In the genomic region with DNA sequence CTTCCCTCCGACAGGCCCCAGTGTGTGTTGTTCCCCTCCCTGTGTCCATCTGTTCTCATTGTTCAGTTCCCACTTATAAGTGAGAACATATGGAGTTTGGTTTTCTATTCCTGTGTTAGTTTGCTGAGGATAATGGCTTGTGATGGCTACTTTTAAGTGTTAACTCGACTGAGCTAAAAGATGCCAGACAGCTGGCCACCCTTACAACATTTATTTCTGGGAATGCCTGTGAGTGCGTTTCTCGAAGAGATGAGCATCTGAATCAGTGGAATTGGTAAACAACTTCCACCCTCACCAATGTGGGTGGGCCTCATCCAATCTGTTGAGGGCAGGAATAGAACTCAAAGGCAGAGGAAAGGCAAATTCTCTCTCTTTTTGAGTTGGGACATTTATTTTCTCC, we compare ENCODE assay signal across 13 cellular contexts. TPM values are rescaled to one million over a fixed set of nuclear protein-coding genes. Genes with fewer than 3 reads are reported as not detected.
DNase-seq lines count a peak whose midpoint lies in the region; ATAC-seq and TF ChIP-seq lines count a peak whose summit lies in the region.
"Had no signal": no experiment of that assay in that cellular context is flagged by ENCODE, and none has a peak within 500 bp of the region (broad histone marks: within the 10 kb centered on the region; RNA-seq: fewer than 3 reads in every experiment).

No MANE protein-coding gene starts in this region.

- peaks cover 6% of the 10 kb centered on the region for H3K4me1 Mint-ChIP-seq in WTC11

- H3K4me3 Mint-ChIP-seq in WTC11 = no peak overlapping the region
- H3K4me3 Mint-ChIP-seq: activated CD8-positive, alpha-beta memory T cell treated with anti-CD3 and anti-CD28 coated beads, Interleukin-2, amount 10 ng/mL, durations not matched to agents 7 days and 5 days; stimulated activated naive CD8-positive, alpha-beta T cell treated with anti-CD3 and anti-CD28 coated beads, Interleukin-15, amount 100 ng/mL, for 72 hours had no signal

- CTCF ChIA-PET in WTC11 (lab: Charles Lee) = no interaction called here

- POLR2A ChIA-PET in WTC11 (lab: Charles Lee) = no interaction called here

- peaks cover 8% of the 10 kb centered on the region for H3K36me3 Mint-ChIP-seq in WTC11

- DNase-seq in GM04504 (ENCODE audit: low read depth) = peak; percentile 54
- DNase-seq in RPMI7951 (ENCODE audit: low read depth) = peak; percentile 33
- no peak for DNase-seq in epithelial cell of prostate (ENCODE audit: low read depth, low spot score)
- DNase-seq in skeletal muscle cell (ENCODE audit: low read depth) = peak; percentile 14
- no peak for DNase-seq in WTC11 (ENCODE audit: low spot score)
- no peak for DNase-seq in NCI-H128 (lab: John Stamatoyannopoulos, UW; ENCODE audit: unreplicated experiment)
- DNase-seq: activated CD8-positive, alpha-beta memory T cell treated with anti-CD3 and anti-CD28 coated beads, Interleukin-2, amount 10 ng/mL, durations not matched to agents 7 days and 5 days; NCI-H2081; stimulated activated naive CD8-positive, alpha-beta T cell treated with anti-CD3 and anti-CD28 coated beads, Interleukin-15, amount 100 ng/mL, for 72 hours had no signal

- no peaks in the 10 kb centered on the region for H3K9me3 Mint-ChIP-seq in WTC11
- H3K9me3 Mint-ChIP-seq: stimulated activated naive CD8-positive, alpha-beta T cell treated with anti-CD3 and anti-CD28 coated beads, Interleukin-15, amount 100 ng/mL, for 72 hours had no signal

- H3K27me3 Mint-ChIP-seq in WTC11 (ENCODE audit: low read depth) = no peaks in the 10 kb centered on the region
- H3K27me3 Mint-ChIP-seq: activated CD8-positive, alpha-beta memory T cell treated with anti-CD3 and anti-CD28 coated beads, Interleukin-2, amount 10 ng/mL, durations not matched to agents 7 days and 5 days; stimulated activated naive CD8-positive, alpha-beta T cell treated with anti-CD3 and anti-CD28 coated beads, Interleukin-15, amount 100 ng/mL, for 72 hours had no signal

- no peak overlapping the region for H3K27ac Mint-ChIP-seq in WTC11
- H3K27ac Mint-ChIP-seq: activated CD8-positive, alpha-beta memory T cell treated with anti-CD3 and anti-CD28 coated beads, Interleukin-2, amount 10 ng/mL, durations not matched to agents 7 days and 5 days; stimulated activated naive CD8-positive, alpha-beta T cell treated with anti-CD3 and anti-CD28 coated beads, Interleukin-15, amount 100 ng/mL, for 72 hours had no signal

- H3K4me3 ChIP-seq in skeletal muscle cell (ENCODE audit: low read depth, low read length) = no peak overlapping the region
- H3K4me3 ChIP-seq: HAP-1 had no signal

- ATAC-seq in HG02678 (IDR thresholded peaks at IDR 0.05; ENCODE audit: unreplicated experiment) = no peak
- ATAC-seq in WTC11 = no peak
- ATAC-seq: stimulated activated naive CD8-positive, alpha-beta T cell treated with anti-CD3 and anti-CD28 coated beads, Interleukin-15, amount 100 ng/mL, for 72 hours had no signal

- H3K27ac ChIP-seq in epithelial cell of prostate = peak overlapping the region; percentile 75
- H3K27ac ChIP-seq: KMS-11, neutrophil had no signal

- TF ChIP-seq CTCF in WTC11 (IDR thresholded peaks at IDR 0.05) = no peak

TF ChIP-seq in WTC11, 78 proteins besides CTCF, POLR2A, EP300 and RAD21:
- no peak for TF ChIP-seq ESRRA (CRISPR knock-in tag; IDR thresholded peaks at IDR 0.05; ENCODE audit: borderline replicate concordance)
- TF ChIP-seq TEAD1 (CRISPR knock-in tag; IDR thresholded peaks at IDR 0.05) = no peak
- TF ChIP-seq, protein P1, sequence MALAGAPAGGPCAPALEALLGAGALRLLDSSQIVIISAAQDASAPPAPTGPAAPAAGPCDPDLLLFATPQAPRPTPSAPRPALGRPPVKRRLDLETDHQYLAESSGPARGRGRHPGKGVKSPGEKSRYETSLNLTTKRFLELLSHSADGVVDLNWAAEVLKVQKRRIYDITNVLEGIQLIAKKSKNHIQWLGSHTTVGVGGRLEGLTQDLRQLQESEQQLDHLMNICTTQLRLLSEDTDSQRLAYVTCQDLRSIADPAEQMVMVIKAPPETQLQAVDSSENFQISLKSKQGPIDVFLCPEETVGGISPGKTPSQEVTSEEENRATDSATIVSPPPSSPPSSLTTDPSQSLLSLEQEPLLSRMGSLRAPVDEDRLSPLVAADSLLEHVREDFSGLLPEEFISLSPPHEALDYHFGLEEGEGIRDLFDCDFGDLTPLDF (CRISPR knock-in tag; IDR thresholded peaks at IDR 0.05) = no peak
- no peak for TF ChIP-seq ZNF232 (CRISPR knock-in tag; IDR thresholded peaks at IDR 0.05)
- TF ChIP-seq ZNF396 (CRISPR knock-in tag; IDR thresholded peaks at IDR 0.05; ENCODE audit: borderline replicate concordance) = no peak
- no peak for TF ChIP-seq OVOL2 (CRISPR knock-in tag; IDR thresholded peaks at IDR 0.05; ENCODE audit: borderline replicate concordance)
- TF ChIP-seq, protein P2, sequence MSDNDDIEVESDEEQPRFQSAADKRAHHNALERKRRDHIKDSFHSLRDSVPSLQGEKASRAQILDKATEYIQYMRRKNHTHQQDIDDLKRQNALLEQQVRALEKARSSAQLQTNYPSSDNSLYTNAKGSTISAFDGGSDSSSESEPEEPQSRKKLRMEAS (CRISPR knock-in tag; IDR thresholded peaks at IDR 0.05) = no peak
- TF ChIP-seq, protein P3, sequence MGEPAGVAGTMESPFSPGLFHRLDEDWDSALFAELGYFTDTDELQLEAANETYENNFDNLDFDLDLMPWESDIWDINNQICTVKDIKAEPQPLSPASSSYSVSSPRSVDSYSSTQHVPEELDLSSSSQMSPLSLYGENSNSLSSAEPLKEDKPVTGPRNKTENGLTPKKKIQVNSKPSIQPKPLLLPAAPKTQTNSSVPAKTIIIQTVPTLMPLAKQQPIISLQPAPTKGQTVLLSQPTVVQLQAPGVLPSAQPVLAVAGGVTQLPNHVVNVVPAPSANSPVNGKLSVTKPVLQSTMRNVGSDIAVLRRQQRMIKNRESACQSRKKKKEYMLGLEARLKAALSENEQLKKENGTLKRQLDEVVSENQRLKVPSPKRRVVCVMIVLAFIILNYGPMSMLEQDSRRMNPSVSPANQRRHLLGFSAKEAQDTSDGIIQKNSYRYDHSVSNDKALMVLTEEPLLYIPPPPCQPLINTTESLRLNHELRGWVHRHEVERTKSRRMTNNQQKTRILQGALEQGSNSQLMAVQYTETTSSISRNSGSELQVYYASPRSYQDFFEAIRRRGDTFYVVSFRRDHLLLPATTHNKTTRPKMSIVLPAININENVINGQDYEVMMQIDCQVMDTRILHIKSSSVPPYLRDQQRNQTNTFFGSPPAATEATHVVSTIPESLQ (CRISPR knock-in tag; IDR thresholded peaks at IDR 0.05) = no peak
- TF ChIP-seq ATF1 (CRISPR knock-in tag; IDR thresholded peaks at IDR 0.05) = no peak
- no peak for TF ChIP-seq ZNF138 (CRISPR knock-in tag; conservative IDR thresholded peaks at IDR 0.05)
- TF ChIP-seq EMX1 (CRISPR knock-in tag; IDR thresholded peaks at IDR 0.05) = no peak
- TF ChIP-seq, protein P4, sequence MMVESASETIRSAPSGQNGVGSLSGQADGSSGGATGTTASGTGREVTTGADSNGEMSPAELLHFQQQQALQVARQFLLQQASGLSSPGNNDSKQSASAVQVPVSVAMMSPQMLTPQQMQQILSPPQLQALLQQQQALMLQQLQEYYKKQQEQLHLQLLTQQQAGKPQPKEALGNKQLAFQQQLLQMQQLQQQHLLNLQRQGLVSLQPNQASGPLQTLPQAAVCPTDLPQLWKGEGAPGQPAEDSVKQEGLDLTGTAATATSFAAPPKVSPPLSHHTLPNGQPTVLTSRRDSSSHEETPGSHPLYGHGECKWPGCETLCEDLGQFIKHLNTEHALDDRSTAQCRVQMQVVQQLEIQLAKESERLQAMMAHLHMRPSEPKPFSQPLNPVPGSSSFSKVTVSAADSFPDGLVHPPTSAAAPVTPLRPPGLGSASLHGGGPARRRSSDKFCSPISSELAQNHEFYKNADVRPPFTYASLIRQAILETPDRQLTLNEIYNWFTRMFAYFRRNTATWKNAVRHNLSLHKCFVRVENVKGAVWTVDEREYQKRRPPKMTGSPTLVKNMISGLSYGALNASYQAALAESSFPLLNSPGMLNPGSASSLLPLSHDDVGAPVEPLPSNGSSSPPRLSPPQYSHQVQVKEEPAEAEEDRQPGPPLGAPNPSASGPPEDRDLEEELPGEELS (CRISPR knock-in tag; IDR thresholded peaks at IDR 0.05) = no peak

RNA-seq across cellular contexts. Expression of a gene that starts 24.8 kb away (rescaled TPM):
- 45.3 and 45.5 TPM in 2 replicates for total RNA-seq in RPMI7951 (2014; rRNA removed; shearing (Covaris generic))
- 22.4 to 23.5 TPM (median 23.1 TPM) in 3 replicates for total RNA-seq in WTC11 (2021)

RNA-seq across cellular contexts. Expression of a gene that starts 47.3 kb away (rescaled TPM):
- 10.7 and 12.1 TPM in 2 replicates for total RNA-seq in RPMI7951 (2014; rRNA removed; shearing (Covaris generic))
- 9.5 to 10.6 TPM (median 10.4 TPM) in 3 replicates for total RNA-seq in WTC11 (2021)

Comparison
In these comparisons a context has a peak if more than half of its experiments do, and no peak if none do; other contexts are left out.
1. DNase-seq: peak in GM04504 (single experiment), RPMI7951 (single experiment) and skeletal muscle cell (single experiment); none in epithelial cell of prostate (single experiment), WTC11 (single experiment) and NCI-H128 (single experiment).